8 cellular contexts compared by ENCODE assay signal in genomic region chr17:73952498-73953205, GRCh38.
A peak's percentile ranks its signal among the peaks of the same experiment; 100 is the strongest.
DNase-seq lines count a peak whose midpoint lies in the region; ATAC-seq lines count a peak whose summit lies in the region.

No MANE protein-coding gene starts in this region.

- H3K36me3 Mint-ChIP-seq in activated naive CD4-positive, alpha-beta T cell treated with anti-CD3 and anti-CD28 coated beads, Interleukin-2, amount 50 U/mL, for 72 hours, result no peaks in the 10 kb centered on the region

- H3K27ac Mint-ChIP-seq in activated naive CD4-positive, alpha-beta T cell treated with anti-CD3 and anti-CD28 coated beads, Interleukin-2, amount 50 U/mL, for 72 hours, result no peak overlapping the region

- no peaks in the 10 kb centered on the region for H3K9me3 Mint-ChIP-seq in activated naive CD4-positive, alpha-beta T cell treated with anti-CD3 and anti-CD28 coated beads, Interleukin-2, amount 50 U/mL, for 72 hours

- peak; percentile 77 to 79 for ATAC-seq in activated naive CD4-positive, alpha-beta T cell treated with anti-CD3 and anti-CD28 coated beads, Interleukin-2, amount 50 U/mL, for 72 hours
- no peak for ATAC-seq in GM18873 (IDR thresholded peaks at IDR 0.05; ENCODE audit: low FRiP score, unreplicated experiment)

- DNase-seq in DMS79 treated with DMSO at 0.1 percent for 48 hours (lab: John Stamatoyannopoulos, UW) (peak; percentile 26), NCI-H774 (lab: John Stamatoyannopoulos, UW) (peak; percentile 55), islet precursor cell (peak; percentile 81), NCI-H2107 (lab: John Stamatoyannopoulos, UW) (no peak)
- peak in 1 of 2 donors; percentile 57 for DNase-seq in activated naive CD4-positive, alpha-beta T cell treated with anti-CD3 and anti-CD28 coated beads, Interleukin-2, amount 50 U/mL, for 72 hours (ENCODE audit: low spot score in 2 of 2)
- DNase-seq in stimulated activated CD4-positive, alpha-beta T cell treated with anti-CD3 and anti-CD28 coated beads, Interleukin-4, amount 100 ng/mL, for 48 hours (ENCODE audit: low read depth in 2 of 2), result peak; percentile 15 to 30
- DNase-seq in stimulated activated naive CD4-positive, alpha-beta T cell treated with Interleukin-2 at 50 U/mL for 16 hours (lab: John Stamatoyannopoulos, UW), result no peak

Comparison
In these comparisons a context has a peak if more than half of its experiments do, and no peak if none do; other contexts are left out.
1. DNase-seq: peak in DMS79 treated with DMSO at 0.1 percent for 48 hours (single experiment), NCI-H774 (single experiment), islet precursor cell (single experiment) and stimulated activated CD4-positive, alpha-beta T cell treated with anti-CD3 and anti-CD28 coated beads, Interleukin-4, amount 100 ng/mL, for 48 hours (2 of 2); none in NCI-H2107 (single experiment) and stimulated activated naive CD4-positive, alpha-beta T cell treated with Interleukin-2 at 50 U/mL for 16 hours (single experiment).